In genomic region chr7:45027774-45028114, GRCh38 we compare ENCODE assay signal across 10 cellular contexts. TPM values are rescaled to one million over a fixed set of nuclear protein-coding genes. Genes with fewer than 3 reads are reported as not detected.
DNase-seq lines count a peak whose midpoint lies in the region; ATAC-seq, FAIRE-seq and TF ChIP-seq lines count a peak whose summit lies in the region.
"Had no signal": no experiment of that assay in that cellular context is flagged by ENCODE, and none has a peak within 500 bp of the region (broad histone marks: within the 10 kb centered on the region; RNA-seq: fewer than 3 reads in every experiment).

No MANE protein-coding gene starts in this region.

- no peak for TF ChIP-seq CTCF in DOHH2 (IDR thresholded peaks at IDR 0.05; ENCODE audit: low read depth, low read length, poor library complexity, severe bottlenecking)
- no peak for TF ChIP-seq CTCF in HFFc6 (IDR thresholded peaks at IDR 0.05)
- no peak for TF ChIP-seq CTCF in activated B cell treated with CpG ODN at 0.5 μM for 24 hours (IDR thresholded peaks at IDR 0.05)
- TF ChIP-seq CTCF in mucosa of descending colon (IDR thresholded peaks at IDR 0.05): no peak
- TF ChIP-seq CTCF in foreskin keratinocyte (conservative IDR thresholded peaks at IDR 0.05): no peak

- POLR2A ChIA-PET in activated B cell treated with CpG ODN at 0.5 μM for 24 hours (lab: Charles Lee): interaction anchor here (0.6 to 6.1 kb wide), 16 partner anchors 11 to 422 kb away, joined by 3 to 129 read pairs (median 10); partner anchors contain the start of genes CCM2, MYO1G, OGDH and PURB

- DNase-seq in HFFc6: no peak
- no peak for DNase-seq in activated B cell treated with CpG ODN at 0.5 μM for 24 hours
- no peak for DNase-seq in mucosa of descending colon
- DNase-seq in urothelium cell line (ENCODE audit: low spot score): no peak
- no peak for DNase-seq in foreskin keratinocyte
- no peak for DNase-seq in putamen (ENCODE audit: low spot score)
- DNase-seq: NCI-H748 treated with DMSO at 0.1 percent for 48 hours had no signal

- H3F3A ChIP-seq in DOHH2 (ENCODE audit: control insufficient read depth, insufficient read depth): peaks cover 34% of the 10 kb centered on the region

- peaks cover 33% of the 10 kb centered on the region for H3K4me1 Mint-ChIP-seq in HFFc6 (ENCODE audit: low read depth)
- peaks cover 79% of the 10 kb centered on the region for H3K4me1 Mint-ChIP-seq in activated B cell treated with CpG ODN at 0.5 μM for 24 hours
- H3K4me1 Mint-ChIP-seq: neural crest cell had no signal

- peak overlapping the region; percentile 89 for H3K4me2 ChIP-seq in DOHH2 (ENCODE audit: low read length)

- H3K27me3 ChIP-seq in DOHH2 (ENCODE audit: control insufficient read depth, low read length) (no peaks in the 10 kb centered on the region), foreskin keratinocyte (no peaks in the 10 kb centered on the region)

- no peaks in the 10 kb centered on the region for H3K9me2 ChIP-seq in DOHH2 (replicated peaks; ENCODE audit: control insufficient read depth, low read length)

- H3K27ac ChIP-seq in DOHH2 (ENCODE audit: low read depth, low read length): peak overlapping the region; percentile 92
- no peak overlapping the region for H3K27ac ChIP-seq in foreskin keratinocyte

- H3K9me3 Mint-ChIP-seq in HFFc6: no peaks in the 10 kb centered on the region
- H3K9me3 Mint-ChIP-seq in activated B cell treated with CpG ODN at 0.5 μM for 24 hours: peaks cover 5% of the 10 kb centered on the region
- H3K9me3 Mint-ChIP-seq: neural crest cell had no signal

- peaks cover 100% of the 10 kb centered on the region for H3K79me2 ChIP-seq in DOHH2 (ENCODE audit: control insufficient read depth, low read length)

- CTCF ChIA-PET in activated B cell treated with CpG ODN at 0.5 μM for 24 hours (lab: Charles Lee): interaction anchor here (1.2 to 3.4 kb wide), 5 partner anchors 27 to 108 kb away, joined by 3 to 22 read pairs (median 9); partner anchors contain the start of gene CCM2

- intact Hi-C loops in activated B cell treated with CpG ODN at 0.5 μM for 24 hours (cut with micrococcal nuclease): loop anchor here (1.0 to 2.0 kb wide), 8 partner anchors 9 to 142 kb away; partner anchors contain the start of genes CCM2, MYO1G, PURB and TBRG4
- intact Hi-C loops in mucosa of descending colon (cut with DNase I, micrococcal nuclease): no loop called here

- FAIRE-seq in urothelium cell line (lab: Jason Lieb, UNC): no peak

- H3K36me3 ChIP-seq in DOHH2 (ENCODE audit: control insufficient read depth, low read length): peaks cover 78% of the 10 kb centered on the region
- H3K36me3 ChIP-seq in mucosa of descending colon (ENCODE audit: low read depth): no peaks in the 10 kb centered on the region

- H3K27me3 Mint-ChIP-seq in HFFc6 (ENCODE audit: insufficient read depth): no peaks in the 10 kb centered on the region
- H3K27me3 Mint-ChIP-seq in activated B cell treated with CpG ODN at 0.5 μM for 24 hours: no peaks in the 10 kb centered on the region

- H3K36me3 Mint-ChIP-seq in HFFc6 (ENCODE audit: low read depth): peaks cover 15% of the 10 kb centered on the region
- peaks cover 30% of the 10 kb centered on the region for H3K36me3 Mint-ChIP-seq in activated B cell treated with CpG ODN at 0.5 μM for 24 hours (ENCODE audit: low read depth)

- H3K9me3 ChIP-seq in DOHH2 (ENCODE audit: control insufficient read depth, insufficient read depth, low read length) (peaks cover 4% of the 10 kb centered on the region; the same call in 1 of the 2 replicates), mucosa of descending colon (no peaks in the 10 kb centered on the region)

- ATAC-seq in activated B cell treated with CpG ODN at 0.5 μM for 24 hours (ENCODE audit: low read depth) (peak; percentile 13), mucosa of descending colon (peak; percentile 10), GM18519 (IDR thresholded peaks at IDR 0.05; ENCODE audit: low FRiP score, unreplicated experiment) (no peak), foreskin keratinocyte (no peak)

- H3K4me3 Mint-ChIP-seq in HFFc6 (peak overlapping the region; percentile 1; the same call in 1 of the 2 replicates), activated B cell treated with CpG ODN at 0.5 μM for 24 hours (peak overlapping the region; percentile 83)
- H3K4me3 Mint-ChIP-seq: neural crest cell had no signal

- H4K20me1 ChIP-seq in DOHH2 (ENCODE audit: control insufficient read depth, insufficient read depth, low read depth, low read length): peaks cover 31% of the 10 kb centered on the region; the same call in 1 of the 2 replicates

- H3K4me3 ChIP-seq in DOHH2 (ENCODE audit: low read length) (peak overlapping the region; percentile 72), mucosa of descending colon (no peak overlapping the region)

- peak overlapping the region; percentile 22 for H3K27ac Mint-ChIP-seq in HFFc6
- H3K27ac Mint-ChIP-seq in activated B cell treated with CpG ODN at 0.5 μM for 24 hours: peak overlapping the region; percentile 84

- peaks cover 88% of the 10 kb centered on the region for H3K4me1 ChIP-seq in DOHH2 (ENCODE audit: control insufficient read depth, low read length)
- H3K4me1 ChIP-seq in mucosa of descending colon (ENCODE audit: low read depth): no peaks in the 10 kb centered on the region
- H3K4me1 ChIP-seq in foreskin keratinocyte: peaks cover 35% of the 10 kb centered on the region

RNA-seq across cellular contexts. Expression of gene CCM2, which starts 27.7 kb away (rescaled TPM):
- 10 to 100 TPM; 50.3 to 57.4 (median 52.7) TPM for total RNA-seq in HFFc6 (2021; fragmentation: NEBNext Ultra II Directional; extraction: Animal tissue kit (Norgen Biotek cat#: 25700))
- total RNA-seq in activated B cell treated with CpG ODN at 0.5 μM for 24 hours (83.8 and 89.0 TPM in 2 replicates), mucosa of descending colon (10 to 100 TPM; 33.4 to 43.8 (median 35.8) TPM), foreskin keratinocyte (65.4 and 68.9 TPM in 2 replicates)
- 84.0 and 86.5 TPM in 2 replicates for polyA plus RNA-seq in foreskin keratinocyte

RNA-seq across cellular contexts. Expression of gene MYO1G, which starts 48.9 kb away (rescaled TPM):
- not detected for total RNA-seq in HFFc6 (2021; fragmentation: NEBNext Ultra II Directional; extraction: Animal tissue kit (Norgen Biotek cat#: 25700))
- 143 and 154 TPM in 2 replicates for total RNA-seq in activated B cell treated with CpG ODN at 0.5 μM for 24 hours
- 1 to 10 TPM; 3.8 to 6.9 (median 3.9) TPM for total RNA-seq in mucosa of descending colon
- 0.04 and 0.10 TPM in 2 replicates for total RNA-seq in foreskin keratinocyte
- 0.08 TPM in 1 of 2 replicates, not detected in the other for polyA plus RNA-seq in foreskin keratinocyte

Comparison
In these comparisons a context has a peak if more than half of its experiments do, and no peak if none do; other contexts are left out.
1. ATAC-seq: peak in activated B cell treated with CpG ODN at 0.5 μM for 24 hours (single experiment) and mucosa of descending colon (single experiment); none in GM18519 (single experiment) and foreskin keratinocyte (single experiment).
2. RNA of gene MYO1G, which starts 48.9 kb away (total RNA-seq): 143 to 154 TPM in activated B cell treated with CpG ODN at 0.5 μM for 24 hours; 3.8 to 6.9 TPM in mucosa of descending colon, 0.04 to 0.10 TPM in foreskin keratinocyte and not detected in HFFc6; every median in the first group is over 10 times any median in the second.